8 cellular contexts compared by ENCODE assay signal in genomic region chr1:43367904-43368645, GRCh38. TPM values are rescaled to one million over a fixed set of nuclear protein-coding genes. Genes with fewer than 3 reads are reported as not detected.
DNase-seq lines count a peak whose midpoint lies in the region; ATAC-seq and TF ChIP-seq lines count a peak whose summit lies in the region.

Gene ELOVL1 (minus strand): TSS chr1:43368011. CDS start chr1:43365609, 2,402 bp downstream.

- DNase-seq in NCI-H1930 (lab: John Stamatoyannopoulos, UW) (peak; percentile 63 to 76), ascending aorta (ENCODE audit: low spot score in 2 of 2) (peak; percentile 70 to 96), hepatic stellate cell (ENCODE audit: low spot score) (peak; percentile 95), retinal pigment epithelial cell (ENCODE audit: low read depth) (peak; percentile 69)

- ATAC-seq in GM18498 (IDR thresholded peaks at IDR 0.05; ENCODE audit: unreplicated experiment) (peak; percentile 80), HG02938 (IDR thresholded peaks at IDR 0.05; ENCODE audit: unreplicated experiment) (peak; percentile 50), HG03469 (IDR thresholded peaks at IDR 0.05; ENCODE audit: unreplicated experiment) (no peak)

- H3K27ac ChIP-seq in ascending aorta, result peak within 1 kb of the TSS; percentile 96

- no peaks in the 10 kb centered on the region for H3K27me3 ChIP-seq in ascending aorta

- H3K36me3 ChIP-seq in ascending aorta, result peaks cover 22% of the 10 kb centered on the region in 2 donors

- H3K9me3 ChIP-seq in ascending aorta, result no peaks in the 10 kb centered on the region

- peaks cover 12 to 22% of the 10 kb centered on the region in 2 donors for H3K4me1 ChIP-seq in ascending aorta

- intact Hi-C loops in T-helper 2 cell treated with Interferon-gamma antibody and Interleukin-4, amounts not matched to agents 100 ng/mL and 5 ng/mL, for 36 hours (cut with micrococcal nuclease), result loop anchor here (1.0 to 10.0 kb wide), 5 partner anchors 10 to 413 kb away; partner anchors contain the start of genes CDC20, CFAP57, EBNA1BP2 and MED8
- intact Hi-C loops in ascending aorta (cut with DNase I), result loop anchor here (1.0 kb wide), 4 partner anchors 10 to 196 kb away; partner anchors contain the start of genes CDC20, CFAP57, EBNA1BP2 and MED8

- peak within 1 kb of the TSS; percentile 96 to 97 for H3K4me3 ChIP-seq in ascending aorta
- peak within 1 kb of the TSS; percentile 76 for H3K4me3 ChIP-seq in retinal pigment epithelial cell (ENCODE audit: low read length)

- TF ChIP-seq CTCF in ascending aorta (IDR thresholded peaks at IDR 0.05), result peak in 2 of 3 experiments; percentile 11 to 26
- TF ChIP-seq CTCF in retinal pigment epithelial cell (conservative IDR thresholded peaks at IDR 0.05; ENCODE audit: low read depth, low read length), result peak; percentile 32

RNA-seq across cellular contexts. Expression of gene ELOVL1, which starts in this region (rescaled TPM):
- 74.2 and 75.4 TPM in 2 replicates for total RNA-seq in T-helper 2 cell treated with Interferon-gamma antibody and Interleukin-4, amounts not matched to agents 100 ng/mL and 5 ng/mL, for 36 hours
- 39.9 TPM for total RNA-seq in ascending aorta
